In genomic region chr15:79897701-79898113, GRCh38 we compare ENCODE assay signal across 1 cellular context.
TF ChIP-seq lines count a peak whose summit lies in the region.

No MANE protein-coding gene starts in this region.

TF ChIP-seq in SK-N-SH treated with all-trans-retinoic acid at 6 μM for 48 hours, 23 proteins besides CTCF, POLR2A, EP300 and RAD21 (continued from another document):
- TF ChIP-seq TSHZ2 (CRISPR knock-in tag; IDR thresholded peaks at IDR 0.05) (no peak), OSR1 (CRISPR knock-in tag; IDR thresholded peaks at IDR 0.05) (no peak), CSDC2 (CRISPR knock-in tag; IDR thresholded peaks at IDR 0.05) (no peak), GLIS3 (CRISPR knock-in tag; IDR thresholded peaks at IDR 0.05) (no peak), PPARA (CRISPR knock-in tag; IDR thresholded peaks at IDR 0.05; ENCODE audit: borderline replicate concordance) (no peak), ZNF8 (CRISPR knock-in tag; IDR thresholded peaks at IDR 0.05) (no peak), TOX (CRISPR knock-in tag; IDR thresholded peaks at IDR 0.05; ENCODE audit: borderline replicate concordance) (no peak)
TF ChIP-seq in SK-N-SH treated with all-trans-retinoic acid at 6 μM for 48 hours: peak in this region for 0.
